In genomic region chr1:110726755-110727154, GRCh38 we compare ENCODE assay signal across 9 cellular contexts. TPM values are rescaled to one million over a fixed set of nuclear protein-coding genes. Genes with fewer than 3 reads are reported as not detected.
DNase-seq lines count a peak whose midpoint lies in the region; ATAC-seq, FAIRE-seq and TF ChIP-seq lines count a peak whose summit lies in the region.
"Had no signal": no experiment of that assay in that cellular context is flagged by ENCODE, and none has a peak within 500 bp of the region (broad histone marks: within the 10 kb centered on the region; RNA-seq: fewer than 3 reads in every experiment).

No MANE protein-coding gene starts in this region.

- CTCF ChIA-PET in CD4-positive, alpha-beta T cell (lab: Charles Lee) = interaction anchor here (1.2 kb wide), 1 partner anchor 16 kb away, joined by 3 read pairs; no protein-coding TSS in a partner anchor
- CTCF ChIA-PET in OCI-LY7 (lab: Charles Lee; ENCODE audit: unreplicated experiment) = interaction anchor here (0.5 kb wide), 1 partner anchor 11 kb away, joined by 3 read pairs; no protein-coding TSS in a partner anchor
- CTCF ChIA-PET in HEK293T (lab: Yijun Ruan, JAX) = interaction anchor here (0.6 to 1.2 kb wide), 2 partner anchors 11 to 41 kb away, joined by 3 to 4 read pairs; no protein-coding TSS in a partner anchor

- peak overlapping the region; percentile 92 for H2AFZ ChIP-seq in OCI-LY7 (ENCODE audit: low read length)

- intact Hi-C loops in CD4-positive, alpha-beta T cell (cut with DNase I, micrococcal nuclease) = no loop called here
- intact Hi-C loops in OCI-LY7 (cut with micrococcal nuclease; ENCODE audit: unreplicated experiment) (loop anchor here (2.0 kb wide), 1 partner anchor 52 kb away; the partner anchor contains the start of gene KCNA3), sciatic nerve (cut with DNase I) (no loop called here)

- peak overlapping the region; percentile 69 for H3K4me3 Mint-ChIP-seq in CD4-positive, alpha-beta T cell
- H3K4me3 Mint-ChIP-seq: nephron had no signal

- no peaks in the 10 kb centered on the region for H3K27me3 Mint-ChIP-seq in CD4-positive, alpha-beta T cell

- no peaks in the 10 kb centered on the region for H3K36me3 Mint-ChIP-seq in CD4-positive, alpha-beta T cell (ENCODE audit: low read depth)

- peak overlapping the region; percentile 86 for H3K4me2 ChIP-seq in OCI-LY7 (ENCODE audit: low read length)

- DNase-seq in CD4-positive, alpha-beta T cell = no peak
- peak; percentile 66 for DNase-seq in OCI-LY7 (ENCODE audit: low spot score)
- no peak for DNase-seq in HEK293T (ENCODE audit: extremely low spot score)
- no peak for DNase-seq in UCSD-AML1 (lab: John Stamatoyannopoulos, UW; ENCODE audit: unreplicated experiment)
- no peak for DNase-seq in HTR-8/SVneo (ENCODE audit: insufficient read length, low spot score)
- DNase-seq in sciatic nerve (ENCODE audit: low spot score) = no peak

- H3K4me1 ChIP-seq in OCI-LY7 (ENCODE audit: insufficient read depth, low read length, poor library complexity, severe bottlenecking) = peaks cover 35% of the 10 kb centered on the region

- H3K27ac ChIP-seq in CD4-positive, alpha-beta T cell (ENCODE audit: low read depth, low read length) = peak overlapping the region; percentile 11
- H3K27ac ChIP-seq in OCI-LY7 (ENCODE audit: low read depth, low read length, poor library complexity, severe bottlenecking) = peak overlapping the region; percentile 75

- H4K20me1 ChIP-seq in OCI-LY7 (ENCODE audit: insufficient read depth, low read length) = no peaks in the 10 kb centered on the region

- no peak for FAIRE-seq in HTR-8/SVneo (lab: Jason Lieb, UNC)

- H3K9me3 Mint-ChIP-seq in CD4-positive, alpha-beta T cell = no peaks in the 10 kb centered on the region
- H3K9me3 Mint-ChIP-seq: nephron had no signal

- H3K27me3 ChIP-seq in CD4-positive, alpha-beta T cell (ENCODE audit: control insufficient read depth, insufficient read depth, low read length) = no peaks in the 10 kb centered on the region

- no peak for TF ChIP-seq CTCF in CD4-positive, alpha-beta T cell (IDR thresholded peaks at IDR 0.05)
- no peak for TF ChIP-seq CTCF in OCI-LY7 (conservative IDR thresholded peaks at IDR 0.05; ENCODE audit: low read length)

- 0 out of 2 replicates have a peak, but pooled peaks cover 4% of the 10 kb centered on the region for H3K9me2 ChIP-seq in OCI-LY7 (ENCODE audit: insufficient read depth, low read length)

- no peaks in the 10 kb centered on the region for H3K9me3 ChIP-seq in CD4-positive, alpha-beta T cell (ENCODE audit: control insufficient read depth, low read length)
- no peaks in the 10 kb centered on the region for H3K9me3 ChIP-seq in OCI-LY7 (ENCODE audit: low read length)

- ATAC-seq in CD4-positive, alpha-beta T cell (ENCODE audit: poor library complexity) = peak; percentile 63
- ATAC-seq in GM19025 (IDR thresholded peaks at IDR 0.05; ENCODE audit: low read depth, unreplicated experiment) (peak; percentile 74), HG02870 (IDR thresholded peaks at IDR 0.05; ENCODE audit: unreplicated experiment) (peak; percentile 86), sciatic nerve (no peak)

- peak overlapping the region; percentile 52 for H3K27ac Mint-ChIP-seq in CD4-positive, alpha-beta T cell
- H3K27ac Mint-ChIP-seq: nephron had no signal

- H3K4me3 ChIP-seq in OCI-LY7 (ENCODE audit: low read depth, low read length, poor library complexity, severe bottlenecking) = peak overlapping the region; percentile 56

- no peaks in the 10 kb centered on the region for H3K79me2 ChIP-seq in OCI-LY7 (ENCODE audit: insufficient read depth, low read depth, low read length)

- POLR2A ChIA-PET in CD4-positive, alpha-beta T cell (lab: Charles Lee) = interaction anchor here (1.0 to 1.6 kb wide), 6 partner anchors 12 to 237 kb away, joined by 3 to 16 read pairs (median 4); partner anchors contain the start of gene KCNA3
- POLR2A ChIA-PET in OCI-LY7 (lab: Charles Lee) (interaction anchor here (0.6 to 2.1 kb wide), 15 partner anchors 15 to 351 kb away, joined by 3 to 9 read pairs (median 4); partner anchors contain the start of gene KCNA3), HEK293T (lab: Yijun Ruan, JAX) (no interaction called here)

- H3K4me1 Mint-ChIP-seq in CD4-positive, alpha-beta T cell (ENCODE audit: low read depth) = peaks cover 33% of the 10 kb centered on the region
- H3K4me1 Mint-ChIP-seq: nephron had no signal

- H3K36me3 ChIP-seq in OCI-LY7 (ENCODE audit: insufficient read depth, low read length) = no peaks in the 10 kb centered on the region

- BruUV-seq in OCI-LY7 (replicated peaks; lab: Mats Ljungman, UMichigan) = no TSS peak

TF ChIP-seq in HEK293T, 16 proteins besides CTCF, POLR2A, EP300 and RAD21:
- TF ChIP-seq SUZ12 (IDR thresholded peaks at IDR 0.05) = no peak
- no peak for TF ChIP-seq ZNF384 (IDR thresholded peaks at IDR 0.05)
- TF ChIP-seq FOXM1 (IDR thresholded peaks at IDR 0.05; ENCODE audit: borderline replicate concordance) = no peak
- TF ChIP-seq ARNT (IDR thresholded peaks at IDR 0.05) = no peak
- TF ChIP-seq FOXA1 (IDR thresholded peaks at IDR 0.05) = no peak
- TF ChIP-seq, protein P1, sequence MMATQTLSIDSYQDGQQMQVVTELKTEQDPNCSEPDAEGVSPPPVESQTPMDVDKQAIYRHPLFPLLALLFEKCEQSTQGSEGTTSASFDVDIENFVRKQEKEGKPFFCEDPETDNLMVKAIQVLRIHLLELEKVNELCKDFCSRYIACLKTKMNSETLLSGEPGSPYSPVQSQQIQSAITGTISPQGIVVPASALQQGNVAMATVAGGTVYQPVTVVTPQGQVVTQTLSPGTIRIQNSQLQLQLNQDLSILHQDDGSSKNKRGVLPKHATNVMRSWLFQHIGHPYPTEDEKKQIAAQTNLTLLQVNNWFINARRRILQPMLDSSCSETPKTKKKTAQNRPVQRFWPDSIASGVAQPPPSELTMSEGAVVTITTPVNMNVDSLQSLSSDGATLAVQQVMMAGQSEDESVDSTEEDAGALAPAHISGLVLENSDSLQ (IDR thresholded peaks at IDR 0.05) = no peak
- TF ChIP-seq LEF1 (IDR thresholded peaks at IDR 0.05; ENCODE audit: borderline replicate concordance) = no peak
- TF ChIP-seq NFRKB (IDR thresholded peaks at IDR 0.05) = no peak
- TF ChIP-seq HDGF (IDR thresholded peaks at IDR 0.05; ENCODE audit: borderline replicate concordance) = no peak
- TF ChIP-seq TARDBP (IDR thresholded peaks at IDR 0.05) = no peak
- no peak for TF ChIP-seq ELF4 (IDR thresholded peaks at IDR 0.05)
- TF ChIP-seq FOXK2 (IDR thresholded peaks at IDR 0.05) = no peak
- TF ChIP-seq BHLHE40 (IDR thresholded peaks at IDR 0.05; ENCODE audit: borderline replicate concordance) = no peak
- no peak for TF ChIP-seq CTBP1 (IDR thresholded peaks at IDR 0.05; ENCODE audit: borderline replicate concordance)

RNA-seq across cellular contexts. Expression of gene KCNA3, which starts 52.0 kb away (rescaled TPM):
- 100 to 1,000 TPM; 112 to 118 TPM for total RNA-seq in CD4-positive, alpha-beta T cell
- total RNA-seq in OCI-LY7 (2014; rRNA removed; shearing (Covaris generic)) = 46.2 and 58.0 TPM in 2 replicates
- 43.6 and 54.5 TPM in 2 replicates for total RNA-seq in OCI-LY7 (2022)
- 0.85 TPM for total RNA-seq in sciatic nerve

Comparison
In these comparisons a context has a peak if more than half of its experiments do, and no peak if none do; other contexts are left out.
1. RNA of gene KCNA3, which starts 52.0 kb away (total RNA-seq): 112 to 118 TPM in CD4-positive, alpha-beta T cell and 43.6 to 58.0 TPM in OCI-LY7; 0.85 TPM in sciatic nerve (single experiment); every median in the first group is over 10 times any median in the second.